9 cellular contexts compared by ENCODE assay signal in genomic region chr6:2127484-2127911, GRCh38.
A peak's percentile ranks its signal among the peaks of the same experiment; 100 is the strongest.
DNase-seq lines count a peak whose midpoint lies in the region; ATAC-seq and TF ChIP-seq lines count a peak whose summit lies in the region.
"Had no signal": no experiment of that assay in that cellular context is flagged by ENCODE, and none has a peak within 500 bp of the region (broad histone marks: within the 10 kb centered on the region; RNA-seq: fewer than 3 reads in every experiment).

No MANE protein-coding gene starts in this region.

- no peak overlapping the region for H3K4me3 Mint-ChIP-seq in T-helper 1 cell treated with Interleukin-12 subunit alpha and Interleukin-12 subunit beta and Interleukin-4 antibody, amounts not matched to agents 30 μg/mL and 1 μg/mL, for 36 hours
- H3K4me3 Mint-ChIP-seq in endothelial cell (ENCODE audit: unreplicated experiment) = no peak overlapping the region

- H3K9me3 Mint-ChIP-seq in T-helper 1 cell treated with Interleukin-12 subunit alpha and Interleukin-12 subunit beta and Interleukin-4 antibody, amounts not matched to agents 30 μg/mL and 1 μg/mL, for 36 hours = no peaks in the 10 kb centered on the region
- no peaks in the 10 kb centered on the region for H3K9me3 Mint-ChIP-seq in endothelial cell (ENCODE audit: unreplicated experiment)

- no peak for TF ChIP-seq CTCF in endothelial cell (IDR thresholded peaks at IDR 0.05; ENCODE audit: unreplicated experiment)

- DNase-seq in endothelial cell (ENCODE audit: low spot score) (peak; percentile 6), NK-92 (lab: John Stamatoyannopoulos, UW; ENCODE audit: unreplicated experiment) (no peak), iPS-NIHi11 (ENCODE audit: low spot score) (no peak), NCI-H345 (lab: John Stamatoyannopoulos, UW) (no peak), 8988T (no peak)
- peak; percentile 19 for DNase-seq in stimulated activated CD4-positive, alpha-beta T cell treated with anti-CD3 and anti-CD28 coated beads, Interleukin-4, amount 100 ng/mL, for 1 hour
- DNase-seq: pancreas had no signal

- peak; percentile 52 for ATAC-seq in GM18870 (IDR thresholded peaks at IDR 0.05; ENCODE audit: unreplicated experiment)

- H3K27me3 Mint-ChIP-seq in T-helper 1 cell treated with Interleukin-12 subunit alpha and Interleukin-12 subunit beta and Interleukin-4 antibody, amounts not matched to agents 30 μg/mL and 1 μg/mL, for 36 hours (ENCODE audit: low read depth) = no peaks in the 10 kb centered on the region
- peaks cover 2% of the 10 kb centered on the region for H3K27me3 Mint-ChIP-seq in endothelial cell (ENCODE audit: unreplicated experiment)

- H3K36me3 Mint-ChIP-seq in T-helper 1 cell treated with Interleukin-12 subunit alpha and Interleukin-12 subunit beta and Interleukin-4 antibody, amounts not matched to agents 30 μg/mL and 1 μg/mL, for 36 hours (ENCODE audit: low read depth) = no peaks in the 10 kb centered on the region
- no peaks in the 10 kb centered on the region for H3K36me3 Mint-ChIP-seq in endothelial cell (ENCODE audit: low read depth, unreplicated experiment)

- H3K27ac Mint-ChIP-seq in T-helper 1 cell treated with Interleukin-12 subunit alpha and Interleukin-12 subunit beta and Interleukin-4 antibody, amounts not matched to agents 30 μg/mL and 1 μg/mL, for 36 hours = peak overlapping the region; percentile 12
- no peak overlapping the region for H3K27ac Mint-ChIP-seq in endothelial cell (ENCODE audit: unreplicated experiment)

- peaks cover 12% of the 10 kb centered on the region for H3K4me1 Mint-ChIP-seq in T-helper 1 cell treated with Interleukin-12 subunit alpha and Interleukin-12 subunit beta and Interleukin-4 antibody, amounts not matched to agents 30 μg/mL and 1 μg/mL, for 36 hours (ENCODE audit: low read depth)
- H3K4me1 Mint-ChIP-seq in endothelial cell (ENCODE audit: unreplicated experiment) = peaks cover 24% of the 10 kb centered on the region

Comparison
In these comparisons a context has a peak if more than half of its experiments do, and no peak if none do; other contexts are left out.
1. DNase-seq: peak in endothelial cell (single experiment) and stimulated activated CD4-positive, alpha-beta T cell treated with anti-CD3 and anti-CD28 coated beads, Interleukin-4, amount 100 ng/mL, for 1 hour (single experiment); none in NK-92 (single experiment), iPS-NIHi11 (single experiment), NCI-H345 (single experiment) and 8988T (single experiment).